ENCODE assay signal across 24 cellular contexts in the genomic region with DNA sequence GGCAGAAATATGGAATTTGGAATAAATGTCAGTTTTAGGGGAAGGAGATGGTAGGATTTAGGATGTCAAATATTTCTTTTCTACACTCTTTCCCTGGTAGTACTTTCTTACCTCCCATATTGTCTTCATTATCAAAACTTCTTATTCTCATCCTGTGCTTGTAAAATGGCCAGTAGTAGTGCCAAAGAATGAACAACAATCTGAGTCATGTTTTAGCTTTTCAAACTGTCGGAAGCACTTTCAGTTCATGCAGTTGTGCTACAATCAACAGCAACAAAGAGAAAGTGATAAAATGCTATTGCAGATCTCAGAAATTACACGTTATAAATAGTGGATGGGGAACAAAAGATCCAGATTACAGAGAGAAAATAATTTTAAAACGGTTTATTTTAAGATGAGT.
A peak's percentile ranks its signal among the peaks of the same experiment; 100 is the strongest.
DNase-seq lines count a peak whose midpoint lies in the region; ATAC-seq lines count a peak whose summit lies in the region.
"Had no signal": no experiment of that assay in that cellular context is flagged by ENCODE, and none has a peak within 500 bp of the region (broad histone marks: within the 10 kb centered on the region; RNA-seq: fewer than 3 reads in every experiment).

No MANE protein-coding gene starts in this region.

- in situ Hi-C loops in G401 (cut with HindIII; ENCODE audit: low sequenced_read_pairs): no loop called here

- no peak for ATAC-seq in activated naive CD8-positive, alpha-beta T cell treated with anti-CD3 and anti-CD28 coated beads, Interleukin-2, amount 50 U/mL, for 24 hours
- no peak for ATAC-seq in GM21717 (IDR thresholded peaks at IDR 0.05; ENCODE audit: unreplicated experiment)
- ATAC-seq: Panc1; stimulated activated naive CD8-positive, alpha-beta T cell treated with anti-CD3 and anti-CD28 coated beads, Interleukin-15, Interleukin-2, amounts not matched to agents 100 U/mL and 50 U/mL, for 24 hours had no signal

- no peaks in the 10 kb centered on the region for H3K9me3 Mint-ChIP-seq in activated naive CD8-positive, alpha-beta T cell treated with anti-CD3 and anti-CD28 coated beads, Interleukin-2, amount 50 U/mL, for 24 hours
- H3K9me3 Mint-ChIP-seq: activated T-helper 2 cell treated with anti-CD3 and anti-CD28 coated beads, Interferon-gamma antibody, Interleukin-2, Interleukin-4, amounts not matched to agents 10 μg/mL and 5 μg/mL and 100 μg/mL, durations not matched to agents 14 hours and 24 hours and 36 hours; nephron progenitor cell; T-helper 1 cell treated with Interleukin-12 subunit alpha and Interleukin-12 subunit beta and Interleukin-4 antibody, amounts not matched to agents 30 μg/mL and 1 μg/mL, for 36 hours had no signal

- no peak overlapping the region for H3K27ac Mint-ChIP-seq in activated naive CD8-positive, alpha-beta T cell treated with anti-CD3 and anti-CD28 coated beads, Interleukin-2, amount 50 U/mL, for 24 hours
- H3K27ac Mint-ChIP-seq: activated T-helper 2 cell treated with anti-CD3 and anti-CD28 coated beads, Interferon-gamma antibody, Interleukin-2, Interleukin-4, amounts not matched to agents 10 μg/mL and 5 μg/mL and 100 μg/mL, durations not matched to agents 14 hours and 24 hours and 36 hours; T-helper 1 cell treated with Interleukin-12 subunit alpha and Interleukin-12 subunit beta and Interleukin-4 antibody, amounts not matched to agents 30 μg/mL and 1 μg/mL, for 36 hours had no signal

- no peak overlapping the region for H3K4me3 Mint-ChIP-seq in activated naive CD8-positive, alpha-beta T cell treated with anti-CD3 and anti-CD28 coated beads, Interleukin-2, amount 50 U/mL, for 24 hours
- H3K4me3 Mint-ChIP-seq: nephron progenitor cell; T-helper 1 cell treated with Interleukin-12 subunit alpha and Interleukin-12 subunit beta and Interleukin-4 antibody, amounts not matched to agents 30 μg/mL and 1 μg/mL, for 36 hours had no signal

- DNase-seq in GM04504 (ENCODE audit: low read depth) (peak; percentile 27), astrocyte of the hippocampus (ENCODE audit: low read depth, low spot score) (peak; percentile 25), iris pigment epithelial cell (ENCODE audit: low read depth) (peak; percentile 21), DMS153 (lab: John Stamatoyannopoulos, UW) (no peak), G401 (ENCODE audit: low spot score) (no peak)
- DNase-seq in activated naive CD8-positive, alpha-beta T cell treated with anti-CD3 and anti-CD28 coated beads, Interleukin-2, amount 50 U/mL, for 24 hours: no peak
- DNase-seq: activated CD4-positive, alpha-beta T cell treated with anti-CD3 and anti-CD28 coated beads, Interleukin-2, amount 50 U/mL, for 1 hour; activated CD8-positive, alpha-beta memory T cell treated with anti-CD3 and anti-CD28 coated beads, Interleukin-2, amount 50 U/mL, for 4 hours; DMS 273 treated with DMSO at 0.1 percent for 48 hours; glutamatergic neuron; KG1; left colon; NCI-H1092; NCI-H2081; NCI-H446 treated with DMSO at 0.1 percent for 48 hours; nephron progenitor cell; SJCRH30; small intestine; stimulated activated naive CD8-positive, alpha-beta T cell treated with anti-CD3 and anti-CD28 coated beads, Interleukin-15, Interleukin-2, amounts not matched to agents 100 U/mL and 50 U/mL, for 24 hours; tibial artery had no signal

- H3K4me1 Mint-ChIP-seq in activated naive CD8-positive, alpha-beta T cell treated with anti-CD3 and anti-CD28 coated beads, Interleukin-2, amount 50 U/mL, for 24 hours: no peaks in the 10 kb centered on the region

- H3K36me3 Mint-ChIP-seq in activated naive CD8-positive, alpha-beta T cell treated with anti-CD3 and anti-CD28 coated beads, Interleukin-2, amount 50 U/mL, for 24 hours (ENCODE audit: low read depth): no peaks in the 10 kb centered on the region

- no peaks in the 10 kb centered on the region for H3K27me3 Mint-ChIP-seq in activated naive CD8-positive, alpha-beta T cell treated with anti-CD3 and anti-CD28 coated beads, Interleukin-2, amount 50 U/mL, for 24 hours

Comparison
In these comparisons a context has a peak if more than half of its experiments do, and no peak if none do; other contexts are left out.
1. DNase-seq: peak in GM04504 (single experiment), astrocyte of the hippocampus (single experiment) and iris pigment epithelial cell (single experiment); none in DMS153 (single experiment), activated naive CD8-positive, alpha-beta T cell treated with anti-CD3 and anti-CD28 coated beads, Interleukin-2, amount 50 U/mL, for 24 hours (single experiment) and G401 (single experiment).